ENCODE assay signal across 8 cellular contexts in genomic region chr5:40834849-40835787, GRCh38. TPM values are rescaled to one million over a fixed set of nuclear protein-coding genes. Genes with fewer than 3 reads are reported as not detected.
DNase-seq lines count a peak whose midpoint lies in the region; ATAC-seq, FAIRE-seq and TF ChIP-seq lines count a peak whose summit lies in the region.

RPL37 (minus strand) TSS chr5:40835222; CDS start chr5:40835185, 37 bp downstream.

- intact Hi-C loops in left ventricle myocardium superior (cut with micrococcal nuclease), result no loop called here
- intact Hi-C loops in psoas muscle (cut with DNase I), result loop anchor here in 1 of 2 donors (1.0 to 2.0 kb wide), 2 partner anchors 38 to 80 kb away; partner anchors contain the start of gene TTC33

- peaks cover 22% of the 10 kb centered on the region for H3K4me1 ChIP-seq in psoas muscle

- ATAC-seq in GM18498 (IDR thresholded peaks at IDR 0.05; ENCODE audit: unreplicated experiment), result peak; percentile 97
- peak; percentile 96 for ATAC-seq in HG02938 (IDR thresholded peaks at IDR 0.05; ENCODE audit: unreplicated experiment)
- ATAC-seq in left ventricle myocardium superior, result peak; percentile 100
- ATAC-seq in psoas muscle, result peak; percentile 98 to 100 (median 100)

- FAIRE-seq in urothelium cell line (lab: Jason Lieb, UNC), result no peak

- peak within 1 kb of the TSS; percentile 97 for H3K4me3 ChIP-seq in psoas muscle

- H3K27ac ChIP-seq in angular gyrus (ENCODE audit: low read depth, low read length), result peak within 1 kb of the TSS; percentile 99
- H3K27ac ChIP-seq in psoas muscle, result peak within 1 kb of the TSS; percentile 98

- no peaks in the 10 kb centered on the region for H3K9me3 ChIP-seq in psoas muscle

- DNase-seq in NCI-H187 (lab: John Stamatoyannopoulos, UW) (peak; percentile 55 to 73), T-helper 2 cell (peak; percentile 70 to 98 (median 83)), left ventricle myocardium superior (peak; percentile 96), psoas muscle (peak; percentile 97 to 98), urothelium cell line (ENCODE audit: low spot score) (peak; percentile 97)

- WGBS in psoas muscle, 3 donors, result 1% methylated on average over 61 of the region's 61 CpGs

- no peak for TF ChIP-seq CTCF in psoas muscle (IDR thresholded peaks at IDR 0.05)

- no peaks in the 10 kb centered on the region for H3K27me3 ChIP-seq in psoas muscle (ENCODE audit: insufficient read depth in 3 of 3, low read length in 2 of 3)

- H3K36me3 ChIP-seq in psoas muscle (ENCODE audit: insufficient read depth in 1 of 2, low read depth in 1 of 2), result peaks cover 9 to 41% of the 10 kb centered on the region in 2 donors

RNA-seq across cellular contexts. Expression of gene RPL37, which starts in this region (rescaled TPM):
- total RNA-seq in left ventricle myocardium superior (619 TPM), psoas muscle (1,000 to 10,000 TPM in 1 of 4 donors, 100 to 1,000 TPM in 3; 737 to 1,162 (median 919) TPM)
- 1,000 to 10,000 TPM in 2 of 3 donors, 100 to 1,000 TPM in 1; 991 to 2,293 (median 1,068) TPM for polyA plus RNA-seq in psoas muscle

Comparison
In these comparisons a context has a peak if more than half of its experiments do, and no peak if none do; other contexts are left out.
1. Peak in every context shown above with its lines: DNase-seq, ATAC-seq, H3K4me3 ChIP-seq and H3K27ac ChIP-seq.